In genomic region chr11:129639300-129639699, GRCh38 we compare ENCODE assay signal across 9 cellular contexts.
A peak's percentile ranks its signal among the peaks of the same experiment; 100 is the strongest.
DNase-seq lines count a peak whose midpoint lies in the region; ATAC-seq and TF ChIP-seq lines count a peak whose summit lies in the region.
"Had no signal": no experiment of that assay in that cellular context is flagged by ENCODE, and none has a peak within 500 bp of the region (broad histone marks: within the 10 kb centered on the region; RNA-seq: fewer than 3 reads in every experiment).

No MANE protein-coding gene starts in this region.

- peaks cover 4 to 6% of the 10 kb centered on the region in 2 donors for H3K9me3 Mint-ChIP-seq in activated T-cell treated with anti-CD3 and anti-CD28 coated beads, Interleukin-2, amount 50 U/mL, for 72 hours
- peaks cover 0 to 1% (median 0%) of the 10 kb centered on the region in 9 donors for H3K9me3 Mint-ChIP-seq in naive thymus-derived CD8-positive, alpha-beta T cell

- POLR2A ChIA-PET in naive thymus-derived CD8-positive, alpha-beta T cell (lab: Charles Lee), result no interaction called here

- peaks cover 8 to 16% of the 10 kb centered on the region in 2 donors for H3K36me3 Mint-ChIP-seq in activated T-cell treated with anti-CD3 and anti-CD28 coated beads, Interleukin-2, amount 50 U/mL, for 72 hours (ENCODE audit: insufficient read depth in 2 of 2)
- H3K36me3 Mint-ChIP-seq in naive thymus-derived CD8-positive, alpha-beta T cell, result peaks cover 0 to 6% (median 2%) of the 10 kb centered on the region in 3 donors

- no peaks in the 10 kb centered on the region for H3K27me3 ChIP-seq in kidney epithelial cell (ENCODE audit: control insufficient read depth, insufficient read depth, low read length)

- peak; percentile 53 for DNase-seq in Caki2 (ENCODE audit: low read depth)
- DNase-seq in activated T-cell treated with anti-CD3 and anti-CD28 coated beads, Interleukin-2, amount 50 U/mL, for 72 hours, result peak; percentile 56 to 72
- peak; percentile 97 for DNase-seq in kidney epithelial cell (ENCODE audit: low read depth)
- no peak for DNase-seq in naive thymus-derived CD8-positive, alpha-beta T cell
- DNase-seq in erythroblast (lab: John Stamatoyannopoulos, UW), result no peak
- no peak for DNase-seq in anterior cingulate cortex (lab: John Stamatoyannopoulos, UW)

- TF ChIP-seq EP300 in Ishikawa (IDR thresholded peaks at IDR 0.05; ENCODE audit: borderline replicate concordance), result peak; percentile 27; the same call in 1 of the 2 replicates

- H3K4me3 ChIP-seq in kidney epithelial cell (ENCODE audit: low read depth, low read length), result no peak overlapping the region

- no peaks in the 10 kb centered on the region for H3K36me3 ChIP-seq in kidney epithelial cell (ENCODE audit: control insufficient read depth, insufficient read depth, low read length)

- peak overlapping the region; percentile 94 for H3K27ac Mint-ChIP-seq in activated T-cell treated with anti-CD3 and anti-CD28 coated beads, Interleukin-2, amount 50 U/mL, for 72 hours
- H3K27ac Mint-ChIP-seq in naive thymus-derived CD8-positive, alpha-beta T cell, result no peak overlapping the region

- TF ChIP-seq RAD21 in Ishikawa (IDR thresholded peaks at IDR 0.05; ENCODE audit: low read depth), result no peak

- in situ Hi-C loops in Caki2 (cut with HindIII; ENCODE audit: low pct_unique_long_range_greater_than_20kb, low sequenced_read_pairs), result no loop called here

- no peak for TF ChIP-seq POLR2A in erythroblast (IDR thresholded peaks at IDR 0.05; ENCODE audit: low read length)

- ATAC-seq in activated T-cell treated with anti-CD3 and anti-CD28 coated beads, Interleukin-2, amount 50 U/mL, for 72 hours (replicated peaks in 1 of 2), result peak; percentile 77 to 81
- no peak for ATAC-seq in naive thymus-derived CD8-positive, alpha-beta T cell
- ATAC-seq in GM18873 (IDR thresholded peaks at IDR 0.05; ENCODE audit: low FRiP score, unreplicated experiment), result no peak

- peaks cover under 1% of the 10 kb centered on the region for H3K27me3 Mint-ChIP-seq in activated T-cell treated with anti-CD3 and anti-CD28 coated beads, Interleukin-2, amount 50 U/mL, for 72 hours (ENCODE audit: low read depth)
- peaks cover 0 to 24% (median 3%) of the 10 kb centered on the region in 5 donors for H3K27me3 Mint-ChIP-seq in naive thymus-derived CD8-positive, alpha-beta T cell

- H3K4me1 Mint-ChIP-seq in activated T-cell treated with anti-CD3 and anti-CD28 coated beads, Interleukin-2, amount 50 U/mL, for 72 hours (ENCODE audit: low read depth), result peaks cover 83% of the 10 kb centered on the region
- H3K4me1 Mint-ChIP-seq in naive thymus-derived CD8-positive, alpha-beta T cell, result peaks cover 7 to 11% (median 8%) of the 10 kb centered on the region in 4 donors

- TF ChIP-seq CTCF in kidney epithelial cell (IDR thresholded peaks at IDR 0.05; ENCODE audit: insufficient read depth, low read length, poor library complexity, severe bottlenecking), result no peak

- H3K4me3 Mint-ChIP-seq in activated T-cell treated with anti-CD3 and anti-CD28 coated beads, Interleukin-2, amount 50 U/mL, for 72 hours, result peak overlapping the region; percentile 56 to 72
- no peak overlapping the region for H3K4me3 Mint-ChIP-seq in naive thymus-derived CD8-positive, alpha-beta T cell
- H3K4me3 Mint-ChIP-seq: neural crest cell had no signal

TF ChIP-seq in Ishikawa, 13 proteins besides CTCF, POLR2A, EP300 and RAD21:
- TF ChIP-seq ZBTB7A (IDR thresholded peaks at IDR 0.05; ENCODE audit: low read depth) (no peak), EGR1 (IDR thresholded peaks at IDR 0.05) (no peak), MAX (IDR thresholded peaks at IDR 0.05) (no peak), CEBPB (IDR thresholded peaks at IDR 0.05) (no peak), USF1 (IDR thresholded peaks at IDR 0.05) (no peak), TEAD4 (IDR thresholded peaks at IDR 0.05) (0 out of 2 replicates have a peak, but pooled peaks have one; percentile 10)

Comparison
In these comparisons a context has a peak if more than half of its experiments do, and no peak if none do; other contexts are left out.
1. DNase-seq: peak in Caki2 (single experiment), activated T-cell treated with anti-CD3 and anti-CD28 coated beads, Interleukin-2, amount 50 U/mL, for 72 hours (2 of 2) and kidney epithelial cell (single experiment); none in naive thymus-derived CD8-positive, alpha-beta T cell (0 of 10), erythroblast (0 of 2) and anterior cingulate cortex (0 of 58).
2. ATAC-seq: peak in activated T-cell treated with anti-CD3 and anti-CD28 coated beads, Interleukin-2, amount 50 U/mL, for 72 hours (2 of 2); none in naive thymus-derived CD8-positive, alpha-beta T cell (0 of 2) and GM18873 (single experiment).
3. H3K4me3 Mint-ChIP-seq: peak in activated T-cell treated with anti-CD3 and anti-CD28 coated beads, Interleukin-2, amount 50 U/mL, for 72 hours (2 of 2); none in naive thymus-derived CD8-positive, alpha-beta T cell (0 of 10).